ENCODE assay signal across 19 cellular contexts in genomic region chr13:19150712-19151228, GRCh38. TPM values are rescaled to one million over a fixed set of nuclear protein-coding genes. Genes with fewer than 3 reads are reported as not detected.
A peak's percentile ranks its signal among the peaks of the same experiment; 100 is the strongest.
DNase-seq lines count a peak whose midpoint lies in the region; ATAC-seq and TF ChIP-seq lines count a peak whose summit lies in the region.
"Had no signal": no experiment of that assay in that cellular context is flagged by ENCODE, and none has a peak within 500 bp of the region (broad histone marks: within the 10 kb centered on the region; RNA-seq: fewer than 3 reads in every experiment).

No MANE protein-coding gene starts in this region.

- H3K36me3 Mint-ChIP-seq in naive thymus-derived CD8-positive, alpha-beta T cell = no peaks in the 10 kb centered on the region
- H3K36me3 Mint-ChIP-seq: CD8-positive, alpha-beta memory T cell; IgD-negative memory B cell had no signal

- H3K36me3 ChIP-seq in left ventricle myocardium inferior = no peaks in the 10 kb centered on the region
- no peaks in the 10 kb centered on the region for H3K36me3 ChIP-seq in lung (ENCODE audit: control insufficient read depth in 2 of 2, insufficient read depth in 2 of 2, low read length in 2 of 2)
- H3K36me3 ChIP-seq: BLaER1, SJSA1 had no signal

- H3K27ac Mint-ChIP-seq in naive thymus-derived CD8-positive, alpha-beta T cell = no peak overlapping the region
- H3K27ac Mint-ChIP-seq: CD8-positive, alpha-beta memory T cell; H9; IgD-negative memory B cell had no signal

- H3K9me3 ChIP-seq in left ventricle myocardium inferior (replicated peaks) (peaks cover 8% of the 10 kb centered on the region), lung (ENCODE audit: control insufficient read depth in 2 of 2, insufficient read depth in 1 of 2, low read length in 1 of 2) (peaks cover 0 to 9% of the 10 kb centered on the region in 2 donors)
- H3K9me3 ChIP-seq: BLaER1, SJSA1 had no signal

- peaks cover 2 to 18% (median 8%) of the 10 kb centered on the region in 9 donors for H3K9me3 Mint-ChIP-seq in naive thymus-derived CD8-positive, alpha-beta T cell

- POLR2A ChIA-PET in naive thymus-derived CD8-positive, alpha-beta T cell (lab: Charles Lee) = no interaction called here

- H3K4me1 ChIP-seq in left ventricle myocardium inferior (peaks cover 9% of the 10 kb centered on the region), lung (ENCODE audit: control insufficient read depth in 2 of 2, insufficient read depth in 2 of 2, low read length in 2 of 2) (peaks cover 0 to 20% of the 10 kb centered on the region in 2 donors)
- H3K4me1 ChIP-seq: SJSA1 had no signal

- no peak overlapping the region for H3K4me3 ChIP-seq in LNCaP clone FGC (ENCODE audit: low read depth, low read length)
- H3K4me3 ChIP-seq in left ventricle myocardium inferior = no peak overlapping the region
- H3K4me3 ChIP-seq in lung = no peak overlapping the region
- H3K4me3 ChIP-seq: BLaER1, SJSA1 had no signal

- TF ChIP-seq CTCF in LNCaP clone FGC (IDR thresholded peaks at IDR 0.05; ENCODE audit: control insufficient read depth, extremely low read depth, insufficient read depth) (no peak), left ventricle myocardium inferior (IDR thresholded peaks at IDR 0.05; ENCODE audit: borderline replicate concordance) (no peak), lung (IDR thresholded peaks at IDR 0.05; ENCODE audit: control extremely low read depth, extremely low read depth) (no peak)

- WGBS in lung, 2 donors = 62 to 83% methylated on average over 8 of the region's 8 CpGs

- peaks cover 0 to 3% (median 0%) of the 10 kb centered on the region in 4 donors for H3K4me1 Mint-ChIP-seq in naive thymus-derived CD8-positive, alpha-beta T cell
- H3K4me1 Mint-ChIP-seq: CD8-positive, alpha-beta memory T cell; H9; IgD-negative memory B cell had no signal

- DNase-seq in LNCaP clone FGC (ENCODE audit: low read depth) = peak; percentile 22
- no peak for DNase-seq in left ventricle myocardium inferior
- no peak for DNase-seq in lung (ENCODE audit: low spot score)
- peak; percentile 34 for DNase-seq in ureter (ENCODE audit: low spot score)
- DNase-seq in stimulated activated CD4-positive, alpha-beta T cell treated with anti-CD3 and anti-CD28 coated beads, Interleukin-15, amount 100 ng/mL, for 24 hours = no peak
- no peak for DNase-seq in naive thymus-derived CD8-positive, alpha-beta T cell
- DNase-seq in NCI-H524 (lab: John Stamatoyannopoulos, UW) = no peak
- DNase-seq: CD8-positive, alpha-beta memory T cell; H9; MV-4-11; NCI-H1436; NCI-H2029 treated with DMSO at 0.1 percent for 48 hours; NCI-H510A treated with DMSO at 0.1 percent for 48 hours; NK-92 treated with Interleukin-12 subunit alpha and Interleukin-12 subunit beta, amount 100 ng/mL, for 24 hours; OCI-M1; RPMI8226 had no signal

- intact Hi-C loops in left ventricle myocardium inferior (cut with micrococcal nuclease) = no loop called here

- H3K4me3 Mint-ChIP-seq in naive thymus-derived CD8-positive, alpha-beta T cell = peak overlapping the region in 1 of 10 donors; percentile 22
- H3K4me3 Mint-ChIP-seq: CD8-positive, alpha-beta memory T cell; H9 had no signal

- peak; percentile 29 for ATAC-seq in lung (ENCODE audit: insufficient read depth, low FRiP score)
- no peak for ATAC-seq in naive thymus-derived CD8-positive, alpha-beta T cell

- H3K27me3 ChIP-seq in left ventricle myocardium inferior (ENCODE audit: low read depth) (peaks cover 3% of the 10 kb centered on the region), lung (ENCODE audit: control insufficient read depth, insufficient read depth) (no peaks in the 10 kb centered on the region)
- H3K27me3 ChIP-seq: BLaER1, SJSA1 had no signal

- H3K27ac ChIP-seq in left ventricle myocardium inferior (replicated peaks) (peak overlapping the region; percentile 40), lung (ENCODE audit: low read depth in 1 of 2, low read length in 1 of 2) (peak overlapping the region in 1 of 2 donors; percentile 37)
- H3K27ac ChIP-seq: BLaER1, SJSA1 had no signal

- H3K27me3 Mint-ChIP-seq in naive thymus-derived CD8-positive, alpha-beta T cell = peaks cover 0 to 4% (median 0%) of the 10 kb centered on the region in 5 donors
- H3K27me3 Mint-ChIP-seq: CD8-positive, alpha-beta memory T cell; IgD-negative memory B cell had no signal

RNA-seq across cellular contexts. Expression of gene TUBA3C, which starts 30.9 kb away (rescaled TPM):
- total RNA-seq in left ventricle myocardium inferior (not detected), lung (not detected), ureter (not detected)
- polyA plus RNA-seq in lung = not detected
- not detected for total RNA-seq in naive thymus-derived CD8-positive, alpha-beta T cell
- under 1 TPM in 1 of 3 donors, not detected in 2; 0.20 TPM for polyA plus RNA-seq in naive thymus-derived CD8-positive, alpha-beta T cell
- total RNA-seq: CD8-positive, alpha-beta memory T cell; H9; SJSA1 had no signal
- polyA plus RNA-seq: CD8-positive, alpha-beta memory T cell; IgD-negative memory B cell had no signal

Comparison
In these comparisons a context has a peak if more than half of its experiments do, and no peak if none do; other contexts are left out.
1. DNase-seq: peak in LNCaP clone FGC (single experiment) and ureter (single experiment); none in left ventricle myocardium inferior (single experiment), lung (single experiment), stimulated activated CD4-positive, alpha-beta T cell treated with anti-CD3 and anti-CD28 coated beads, Interleukin-15, amount 100 ng/mL, for 24 hours (single experiment), naive thymus-derived CD8-positive, alpha-beta T cell (0 of 10) and NCI-H524 (0 of 2).